9 cellular contexts compared by ENCODE assay signal in the genomic region with DNA sequence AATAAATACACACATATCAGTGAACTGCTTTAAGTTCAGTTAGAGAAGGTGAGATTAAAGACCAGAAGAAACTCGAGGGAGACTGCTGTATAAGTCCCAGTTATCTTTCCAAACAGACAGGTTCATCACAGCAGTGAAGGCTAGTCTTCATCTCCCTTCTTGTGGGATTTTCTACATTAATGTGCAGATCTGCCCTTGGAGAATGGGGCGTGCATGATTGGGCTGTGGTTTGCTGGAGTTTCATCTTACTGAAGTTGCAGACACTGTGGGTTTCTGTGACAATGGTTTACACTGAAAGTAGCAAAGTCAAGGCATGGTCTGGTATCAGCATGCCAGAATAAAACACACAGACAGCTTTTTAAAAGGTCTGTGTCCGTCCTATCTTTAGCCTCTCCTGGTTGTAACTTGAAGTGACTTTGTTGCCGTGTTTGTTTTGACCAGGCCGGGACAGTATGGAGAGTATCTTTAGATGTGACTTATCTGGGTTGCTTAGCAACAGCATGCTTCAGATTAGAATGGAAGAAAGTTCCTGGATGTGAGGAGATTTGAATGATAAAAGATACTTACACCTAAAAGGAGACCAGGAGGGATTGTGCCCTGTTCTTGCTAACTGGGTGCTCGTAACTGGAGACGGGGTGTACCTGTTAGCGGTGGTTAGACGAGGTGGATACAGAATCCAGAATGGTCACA. TPM values are rescaled to one million over a fixed set of nuclear protein-coding genes. Genes with fewer than 3 reads are reported as not detected.
DNase-seq lines count a peak whose midpoint lies in the region; ATAC-seq and TF ChIP-seq lines count a peak whose summit lies in the region.
"Had no signal": no experiment of that assay in that cellular context is flagged by ENCODE, and none has a peak within 500 bp of the region (broad histone marks: within the 10 kb centered on the region; RNA-seq: fewer than 3 reads in every experiment).

No MANE protein-coding gene starts in this region.

- peaks cover 56% of the 10 kb centered on the region for H3K4me1 Mint-ChIP-seq in activated CD4-positive, alpha-beta memory T cell treated with anti-CD3 and anti-CD28 coated beads, Interleukin-2, amount 10 ng/mL, durations not matched to agents 7 days and 5 days
- peaks cover 45% of the 10 kb centered on the region for H3K4me1 Mint-ChIP-seq in stimulated activated memory B cell treated with anti-CD40 and anti-IgM and Interleukin-4, amounts not matched to agents 10 μg/mL and 1 μg/mL and 100 μg/mL, for 72 hours

- H3K9me3 Mint-ChIP-seq in activated CD4-positive, alpha-beta memory T cell treated with anti-CD3 and anti-CD28 coated beads, Interleukin-2, amount 10 ng/mL, durations not matched to agents 7 days and 5 days: no peaks in the 10 kb centered on the region
- H3K9me3 Mint-ChIP-seq in stimulated activated memory B cell treated with anti-CD40 and anti-IgM and Interleukin-4, amounts not matched to agents 10 μg/mL and 1 μg/mL and 100 μg/mL, for 72 hours: no peaks in the 10 kb centered on the region

- CTCF ChIA-PET in activated CD4-positive, alpha-beta memory T cell treated with anti-CD3 and anti-CD28 coated beads, Interleukin-2, amount 10 ng/mL, durations not matched to agents 7 days and 5 days (lab: Charles Lee): no interaction called here

- POLR2A ChIA-PET in activated CD4-positive, alpha-beta memory T cell treated with anti-CD3 and anti-CD28 coated beads, Interleukin-2, amount 10 ng/mL, durations not matched to agents 7 days and 5 days (lab: Charles Lee): interaction anchor here (1.1 to 1.6 kb wide), 2 partner anchors 8 to 325 kb away, joined by 3 to 4 read pairs; a partner anchor contains a TSS

- no peaks in the 10 kb centered on the region for H3K27me3 Mint-ChIP-seq in activated CD4-positive, alpha-beta memory T cell treated with anti-CD3 and anti-CD28 coated beads, Interleukin-2, amount 10 ng/mL, durations not matched to agents 7 days and 5 days
- no peaks in the 10 kb centered on the region for H3K27me3 Mint-ChIP-seq in stimulated activated memory B cell treated with anti-CD40 and anti-IgM and Interleukin-4, amounts not matched to agents 10 μg/mL and 1 μg/mL and 100 μg/mL, for 72 hours

- ATAC-seq in stimulated activated memory B cell treated with anti-CD40 and anti-IgM and Interleukin-4, amounts not matched to agents 10 μg/mL and 1 μg/mL and 100 μg/mL, for 72 hours: no peak
- ATAC-seq in HG03139 (IDR thresholded peaks at IDR 0.05; ENCODE audit: unreplicated experiment): no peak

- no peak for TF ChIP-seq CTCF in HFF-Myc (IDR thresholded peaks at IDR 0.05; ENCODE audit: low read depth, low read length, missing control alignments)

- no peak for DNase-seq in HFF-Myc (ENCODE audit: extremely low read depth, low read depth)
- DNase-seq in activated CD4-positive, alpha-beta memory T cell treated with anti-CD3 and anti-CD28 coated beads, Interleukin-2, amount 10 ng/mL, durations not matched to agents 7 days and 5 days: peak; percentile 26
- peak; percentile 48 for DNase-seq in hepatic stellate cell (ENCODE audit: low spot score)
- no peak for DNase-seq in H4 (ENCODE audit: low spot score)
- DNase-seq in stimulated activated CD4-positive, alpha-beta T cell treated with anti-CD3 and anti-CD28 coated beads, Interleukin-4, amount 100 ng/mL, for 4 hours: no peak
- DNase-seq: NCI-H146 had no signal

- peak overlapping the region; percentile 88 for H3K4me3 Mint-ChIP-seq in activated CD4-positive, alpha-beta memory T cell treated with anti-CD3 and anti-CD28 coated beads, Interleukin-2, amount 10 ng/mL, durations not matched to agents 7 days and 5 days
- peak overlapping the region; percentile 87 for H3K4me3 Mint-ChIP-seq in stimulated activated memory B cell treated with anti-CD40 and anti-IgM and Interleukin-4, amounts not matched to agents 10 μg/mL and 1 μg/mL and 100 μg/mL, for 72 hours

- H3K4me3 ChIP-seq in HFF-Myc (replicated peaks; ENCODE audit: low read depth, low read length): peak overlapping the region; percentile 77

- peaks cover 19% of the 10 kb centered on the region for H3K36me3 Mint-ChIP-seq in activated CD4-positive, alpha-beta memory T cell treated with anti-CD3 and anti-CD28 coated beads, Interleukin-2, amount 10 ng/mL, durations not matched to agents 7 days and 5 days (ENCODE audit: low read depth)
- H3K36me3 Mint-ChIP-seq in stimulated activated memory B cell treated with anti-CD40 and anti-IgM and Interleukin-4, amounts not matched to agents 10 μg/mL and 1 μg/mL and 100 μg/mL, for 72 hours: no peaks in the 10 kb centered on the region

- H3K27ac Mint-ChIP-seq in activated CD4-positive, alpha-beta memory T cell treated with anti-CD3 and anti-CD28 coated beads, Interleukin-2, amount 10 ng/mL, durations not matched to agents 7 days and 5 days: peak overlapping the region; percentile 89
- peak overlapping the region; percentile 85 for H3K27ac Mint-ChIP-seq in stimulated activated memory B cell treated with anti-CD40 and anti-IgM and Interleukin-4, amounts not matched to agents 10 μg/mL and 1 μg/mL and 100 μg/mL, for 72 hours

RNA-seq across cellular contexts. Expression of a gene that starts 16.1 kb away (rescaled TPM):
- 10 to 100 TPM; 46.1 to 46.4 TPM for total RNA-seq in activated CD4-positive, alpha-beta memory T cell treated with anti-CD3 and anti-CD28 coated beads, Interleukin-2, amount 10 ng/mL, durations not matched to agents 7 days and 5 days
- 2.7 and 8.7 TPM in 2 replicates for total RNA-seq in H4 (2014; rRNA removed; shearing (Covaris generic))

RNA-seq across cellular contexts. Expression of a gene that starts 16.2 kb away (rescaled TPM):
- 1 to 10 TPM; 2.1 to 2.2 TPM for total RNA-seq in activated CD4-positive, alpha-beta memory T cell treated with anti-CD3 and anti-CD28 coated beads, Interleukin-2, amount 10 ng/mL, durations not matched to agents 7 days and 5 days
- 0.90 and 1.1 TPM in 2 replicates for total RNA-seq in H4 (2014; rRNA removed; shearing (Covaris generic))

RNA-seq across cellular contexts. Expression of a gene that starts 35.7 kb away (rescaled TPM):
- total RNA-seq in activated CD4-positive, alpha-beta memory T cell treated with anti-CD3 and anti-CD28 coated beads, Interleukin-2, amount 10 ng/mL, durations not matched to agents 7 days and 5 days: not detected
- not detected in 2 replicates for total RNA-seq in H4 (2014; rRNA removed; shearing (Covaris generic))
- total RNA-seq: left colon had no signal

RNA-seq across cellular contexts. Expression of a gene that starts 41.3 kb away (rescaled TPM):
- total RNA-seq in activated CD4-positive, alpha-beta memory T cell treated with anti-CD3 and anti-CD28 coated beads, Interleukin-2, amount 10 ng/mL, durations not matched to agents 7 days and 5 days: 10 to 100 TPM; 21.9 to 24.1 TPM
- 13.4 and 18.3 TPM in 2 replicates for total RNA-seq in H4 (2014; rRNA removed; shearing (Covaris generic))

RNA-seq across cellular contexts. Expression of a gene that starts 58.5 kb away (rescaled TPM):
- total RNA-seq in activated CD4-positive, alpha-beta memory T cell treated with anti-CD3 and anti-CD28 coated beads, Interleukin-2, amount 10 ng/mL, durations not matched to agents 7 days and 5 days: 10 to 100 TPM; 11.0 to 12.4 TPM
- total RNA-seq in H4 (2014; rRNA removed; shearing (Covaris generic)): 9.7 and 11.2 TPM in 2 replicates

Comparison
In these comparisons a context has a peak if more than half of its experiments do, and no peak if none do; other contexts are left out.
1. DNase-seq: peak in activated CD4-positive, alpha-beta memory T cell treated with anti-CD3 and anti-CD28 coated beads, Interleukin-2, amount 10 ng/mL, durations not matched to agents 7 days and 5 days (single experiment) and hepatic stellate cell (single experiment); none in HFF-Myc (single experiment), H4 (single experiment) and stimulated activated CD4-positive, alpha-beta T cell treated with anti-CD3 and anti-CD28 coated beads, Interleukin-4, amount 100 ng/mL, for 4 hours (0 of 2).